Comparison of ENCODE assay signal across 16 cellular contexts in genomic region chr6:56746767-56747504, GRCh38.
DNase-seq lines count a peak whose midpoint lies in the region; ATAC-seq, FAIRE-seq and TF ChIP-seq lines count a peak whose summit lies in the region.
"Had no signal": no experiment of that assay in that cellular context is flagged by ENCODE, and none has a peak within 500 bp of the region (broad histone marks: within the 10 kb centered on the region; RNA-seq: fewer than 3 reads in every experiment).

No MANE protein-coding gene starts in this region.

- dilution Hi-C loops in keratinocyte (cut with MboI; ENCODE audit: extremely low pct_ligation_motif_present, low sequenced_read_pairs): no loop called here

- H3K4me1 ChIP-seq in left ventricle myocardium inferior (peaks cover 92% of the 10 kb centered on the region), RWPE2 (ENCODE audit: insufficient read depth, poor library complexity, severe bottlenecking) (peaks cover 80% of the 10 kb centered on the region), keratinocyte (ENCODE audit: control insufficient read depth, extremely low read depth, insufficient read depth, low read length) (peaks cover 67% of the 10 kb centered on the region)
- H3K4me1 ChIP-seq: parathyroid adenoma had no signal

- ATAC-seq in Right ventricle myocardium superior (ENCODE audit: poor library complexity) (no peak), RWPE2 (ENCODE audit: low read depth) (peak; percentile 56; the same call in 2 of the 3 replicates)
- ATAC-seq: esophagus mucosa had no signal

- peak; percentile 71 for FAIRE-seq in keratinocyte (lab: Jason Lieb, UNC)

- no peaks in the 10 kb centered on the region for H4K20me1 ChIP-seq in keratinocyte (ENCODE audit: control insufficient read depth, extremely low read depth, insufficient read depth, low read length)

- no peak overlapping the region for H2AFZ ChIP-seq in keratinocyte (ENCODE audit: control insufficient read depth, low read length)
- H2AFZ ChIP-seq: parathyroid adenoma had no signal

- peak overlapping the region; percentile 39 for H3K4me2 ChIP-seq in keratinocyte (ENCODE audit: control insufficient read depth, extremely low read depth, insufficient read depth, low read depth, low read length)

- H3K27me3 ChIP-seq in left ventricle myocardium inferior (ENCODE audit: low read depth) (no peaks in the 10 kb centered on the region), RWPE2 (ENCODE audit: insufficient read depth, poor library complexity, severe bottlenecking) (no peaks in the 10 kb centered on the region), keratinocyte (ENCODE audit: control insufficient read depth, extremely low read depth, insufficient read depth, low read length) (no peaks in the 10 kb centered on the region)
- H3K27me3 ChIP-seq: SJCRH30 had no signal

- no peaks in the 10 kb centered on the region for H3K9me1 ChIP-seq in keratinocyte (ENCODE audit: control insufficient read depth, extremely low read depth, insufficient read depth, low read length)

- no peaks in the 10 kb centered on the region for H3K36me3 ChIP-seq in left ventricle myocardium inferior
- no peaks in the 10 kb centered on the region for H3K36me3 ChIP-seq in RWPE2 (ENCODE audit: low read depth)
- no peaks in the 10 kb centered on the region for H3K36me3 ChIP-seq in keratinocyte (ENCODE audit: control insufficient read depth in 2 of 2, extremely low read depth in 1 of 2, insufficient read depth in 2 of 2, low read length in 2 of 2)
- H3K36me3 ChIP-seq: SJCRH30 had no signal

- peak overlapping the region; percentile 1 for H3K9ac ChIP-seq in keratinocyte (ENCODE audit: control insufficient read depth, extremely low read depth, insufficient read depth, low read length)
- H3K9ac ChIP-seq: parathyroid adenoma had no signal

- H3K9me3 ChIP-seq in left ventricle myocardium inferior (replicated peaks) (no peaks in the 10 kb centered on the region), RWPE2 (ENCODE audit: severe bottlenecking) (no peaks in the 10 kb centered on the region), keratinocyte (ENCODE audit: control insufficient read depth, low read depth, low read length) (no peaks in the 10 kb centered on the region)
- H3K9me3 ChIP-seq: SJCRH30 had no signal

- no peak overlapping the region for H3K4me3 ChIP-seq in left ventricle myocardium inferior
- H3K4me3 ChIP-seq in RWPE2 (ENCODE audit: severe bottlenecking): no peak overlapping the region
- no peak overlapping the region for H3K4me3 ChIP-seq in keratinocyte (ENCODE audit: control insufficient read depth in 2 of 3, extremely low read depth in 1 of 3, insufficient read depth in 2 of 3, low read depth in 1 of 3, low read length in 3 of 3)
- H3K4me3 ChIP-seq: SJCRH30 had no signal

- H3K27ac ChIP-seq in left ventricle myocardium inferior (replicated peaks) (peak overlapping the region; percentile 25), RWPE2 (ENCODE audit: poor library complexity, severe bottlenecking) (peak overlapping the region; percentile 90), keratinocyte (ENCODE audit: control insufficient read depth, insufficient read depth, low read length) (peak overlapping the region; percentile 29)
- H3K27ac ChIP-seq: parathyroid adenoma, SJCRH30 had no signal

- no peak for TF ChIP-seq CTCF in left ventricle myocardium inferior (IDR thresholded peaks at IDR 0.05; ENCODE audit: borderline replicate concordance)
- TF ChIP-seq CTCF in RWPE2 (IDR thresholded peaks at IDR 0.05; ENCODE audit: poor library complexity, severe bottlenecking): no peak
- no peak for TF ChIP-seq CTCF in keratinocyte (optimal IDR thresholded peaks at IDR 0.05 in 1 of 3, IDR thresholded peaks at IDR 0.05 in 1 of 3, conservative IDR thresholded peaks at IDR 0.05 in 1 of 3; ENCODE audit: extremely low read depth in 1 of 3, insufficient read depth in 2 of 3, low read length in 3 of 3)

- no peaks in the 10 kb centered on the region for H3K79me2 ChIP-seq in keratinocyte (ENCODE audit: control insufficient read depth, insufficient read depth, low read length)

- intact Hi-C loops in left ventricle myocardium inferior (cut with micrococcal nuclease) (no loop called here), Right ventricle myocardium superior (cut with DNase I) (no loop called here)

- DNase-seq in left ventricle myocardium inferior (no peak), Right ventricle myocardium superior (no peak), RWPE2 (ENCODE audit: low spot score) (no peak), keratinocyte (ENCODE audit: low read depth, low spot score) (no peak), NAMALWA (ENCODE audit: low spot score) (no peak), D341Med (ENCODE audit: low spot score) (no peak), amygdala (lab: John Stamatoyannopoulos, UW) (no peak)
- no peak for DNase-seq in activated CD4-positive, alpha-beta T cell treated with anti-CD3 and anti-CD28 coated beads for 4 hours
- DNase-seq: activated naive CD4-positive, alpha-beta T cell treated with anti-CD3 and anti-CD28 coated beads, Interleukin-2, amount 50 U/mL, for 16 hours; GOT3; hippocampal formation; NCI-H748 treated with DMSO at 0.1 percent for 48 hours; stimulated activated CD8-positive, alpha-beta memory T cell treated with anti-CD3 and anti-CD28 coated beads, Interleukin-4, amount 100 ng/mL, for 48 hours had no signal

Comparison
In these comparisons a context has a peak if more than half of its experiments do, and no peak if none do; other contexts are left out.
1. H3K27ac ChIP-seq: peak in every context shown above with its lines; median percentile 90 in RWPE2; 29 in keratinocyte; 25 in left ventricle myocardium inferior.